9 cellular contexts compared by ENCODE assay signal in genomic region chr2:102442967-102443828, GRCh38. TPM values are rescaled to one million over a fixed set of nuclear protein-coding genes. Genes with fewer than 3 reads are reported as not detected.
DNase-seq lines count a peak whose midpoint lies in the region; ATAC-seq and TF ChIP-seq lines count a peak whose summit lies in the region.
"Had no signal": no experiment of that assay in that cellular context is flagged by ENCODE, and none has a peak within 500 bp of the region (broad histone marks: within the 10 kb centered on the region; RNA-seq: fewer than 3 reads in every experiment).

No MANE protein-coding gene starts in this region.

- H2AFZ ChIP-seq in mammary epithelial cell (ENCODE audit: low read depth, low read length): peak overlapping the region; percentile 71

- H3K36me3 Mint-ChIP-seq in T-helper 2 cell treated with Interferon-gamma antibody and Interleukin-4, amounts not matched to agents 5 μg/mL and 100 μg/mL, for 36 hours (ENCODE audit: low read depth): no peaks in the 10 kb centered on the region

- CTCF ChIA-PET in mammary epithelial cell (lab: Charles Lee; ENCODE audit: low non-redundant PET): interaction anchor here (0.6 to 1.2 kb wide), 5 partner anchors 65 to 444 kb away, joined by 3 to 9 read pairs (median 4); no protein-coding TSS in a partner anchor

- H3K4me3 Mint-ChIP-seq in T-helper 2 cell treated with Interferon-gamma antibody and Interleukin-4, amounts not matched to agents 5 μg/mL and 100 μg/mL, for 36 hours: peak overlapping the region; percentile 43

- DNase-seq in activated gamma-delta T cell treated with Interleukin-2 at 50 U/mL for 16 hours (peak; percentile 49), activated gamma-delta T cell (lab: John Stamatoyannopoulos, UW) (no peak), mammary epithelial cell (peak; percentile 35), lung (ENCODE audit: low spot score) (no peak)
- peak; percentile 21 for DNase-seq in T-helper 2 cell treated with Interferon-gamma antibody and Interleukin-4, amounts not matched to agents 5 μg/mL and 100 μg/mL, for 36 hours (ENCODE audit: low spot score)

- H3K36me3 ChIP-seq in mammary epithelial cell (ENCODE audit: insufficient read depth, low read length): no peaks in the 10 kb centered on the region
- peaks cover 0 to 1% of the 10 kb centered on the region in 2 donors for H3K36me3 ChIP-seq in lung (ENCODE audit: control insufficient read depth in 2 of 2, insufficient read depth in 2 of 2, low read length in 2 of 2)
- H3K36me3 ChIP-seq in thymus (ENCODE audit: control insufficient read depth, insufficient read depth): no peaks in the 10 kb centered on the region

- dilution Hi-C loops in mammary epithelial cell (cut with HindIII; ENCODE audit: low sequenced_read_pairs): no loop called here

- H3K27ac ChIP-seq in mammary epithelial cell (ENCODE audit: insufficient read depth, low read depth, low read length) (no peak overlapping the region), lung (ENCODE audit: low read depth in 1 of 2, low read length in 1 of 2) (no peak overlapping the region), thymus (ENCODE audit: low read depth) (peak overlapping the region; percentile 3)

- in situ Hi-C loops in mammary epithelial cell (cut with MboI; ENCODE audit: low sequenced_read_pairs in 2 of 2): loop anchor here (10.0 to 25.0 kb wide), 4 partner anchors 188 to 531 kb away; no protein-coding TSS in a partner anchor

- no peaks in the 10 kb centered on the region for H3K9me3 Mint-ChIP-seq in T-helper 2 cell treated with Interferon-gamma antibody and Interleukin-4, amounts not matched to agents 5 μg/mL and 100 μg/mL, for 36 hours

- H3K27me3 Mint-ChIP-seq in T-helper 2 cell treated with Interferon-gamma antibody and Interleukin-4, amounts not matched to agents 5 μg/mL and 100 μg/mL, for 36 hours (ENCODE audit: low read depth): no peaks in the 10 kb centered on the region

- H3K4me1 ChIP-seq in mammary epithelial cell (ENCODE audit: insufficient read depth, low read length) (peaks cover 11% of the 10 kb centered on the region), lung (ENCODE audit: control insufficient read depth in 2 of 2, insufficient read depth in 2 of 2, low read length in 2 of 2) (no peaks in the 10 kb centered on the region), thymus (ENCODE audit: control insufficient read depth, insufficient read depth, low read length) (no peaks in the 10 kb centered on the region)

- no peaks in the 10 kb centered on the region for H4K20me1 ChIP-seq in mammary epithelial cell (ENCODE audit: insufficient read depth, low read length)

- H3K9ac ChIP-seq in mammary epithelial cell (ENCODE audit: insufficient read depth, low read length): no peak overlapping the region

- no peaks in the 10 kb centered on the region for H3K79me2 ChIP-seq in mammary epithelial cell (ENCODE audit: insufficient read depth, low read length)

- no peak overlapping the region for H3K4me3 ChIP-seq in mammary epithelial cell (replicated peaks in 1 of 3; ENCODE audit: insufficient read depth in 1 of 3, low read depth in 2 of 3, low read length in 3 of 3)
- H3K4me3 ChIP-seq in lung: no peak overlapping the region
- no peak overlapping the region for H3K4me3 ChIP-seq in thymus (ENCODE audit: low read length)

- peak overlapping the region; percentile 47 for H3K4me2 ChIP-seq in mammary epithelial cell (ENCODE audit: insufficient read depth, low read depth, low read length)

- H3K27me3 ChIP-seq in mammary epithelial cell (ENCODE audit: insufficient read depth, low read length) (no peaks in the 10 kb centered on the region), lung (ENCODE audit: control insufficient read depth, insufficient read depth) (no peaks in the 10 kb centered on the region), thymus (ENCODE audit: control insufficient read depth, insufficient read depth) (no peaks in the 10 kb centered on the region)

- peak overlapping the region; percentile 37 for H3K27ac Mint-ChIP-seq in T-helper 2 cell treated with Interferon-gamma antibody and Interleukin-4, amounts not matched to agents 5 μg/mL and 100 μg/mL, for 36 hours

- WGBS in mammary epithelial cell (ENCODE audit: low coverage, missing lambda C conversion rate): 23% methylated on average over 13 of the region's 13 CpGs
- 23 to 26% methylated on average over 13 of the region's 13 CpGs for WGBS in lung, 2 donors
- 28% methylated on average over 13 of the region's 13 CpGs for WGBS in thymus

- no TSS peak for BruUV-seq in mammary epithelial cell (replicated peaks; lab: Mats Ljungman, UMichigan)

- TF ChIP-seq CTCF in mammary epithelial cell (conservative IDR thresholded peaks at IDR 0.05 in 1 of 2, IDR thresholded peaks at IDR 0.05 in 1 of 2; ENCODE audit: extremely low read depth in 1 of 2, insufficient read depth in 1 of 2, low read depth in 1 of 2, low read length in 2 of 2) (peak; percentile 72 to 78), lung (IDR thresholded peaks at IDR 0.05; ENCODE audit: control extremely low read depth, extremely low read depth) (peak; percentile 77)

- H3K9me3 ChIP-seq in mammary epithelial cell (replicated peaks; ENCODE audit: insufficient read depth, low read length) (no peaks in the 10 kb centered on the region), lung (ENCODE audit: control insufficient read depth in 2 of 2, insufficient read depth in 1 of 2, low read length in 1 of 2) (no peaks in the 10 kb centered on the region), thymus (ENCODE audit: control insufficient read depth) (no peaks in the 10 kb centered on the region)

- ATAC-seq in HG03103 (IDR thresholded peaks at IDR 0.05; ENCODE audit: low read depth, unreplicated experiment) (peak; percentile 77), lung (ENCODE audit: insufficient read depth, low FRiP score) (no peak), HG03439 (IDR thresholded peaks at IDR 0.05; ENCODE audit: unreplicated experiment) (no peak)

- intact Hi-C loops in mammary epithelial cell (cut with micrococcal nuclease): loop anchor here (1.0 to 10.0 kb wide), 8 partner anchors 87 to 1028 kb away; partner anchors contain the start of gene IL1RL2

- peaks cover 10% of the 10 kb centered on the region for H3K4me1 Mint-ChIP-seq in T-helper 2 cell treated with Interferon-gamma antibody and Interleukin-4, amounts not matched to agents 5 μg/mL and 100 μg/mL, for 36 hours (ENCODE audit: low read depth)

RNA-seq across cellular contexts. Expression of gene IL18RAP, which starts 20.2 kb away (rescaled TPM):
- total RNA-seq in mammary epithelial cell: not detected
- polyA plus RNA-seq in mammary epithelial cell: not detected
- polyA minus RNA-seq in mammary epithelial cell: not detected
- 10 to 100 TPM in 1 of 2 donors, under 1 TPM in 1; 1.00 to 10.9 TPM for total RNA-seq in lung
- polyA plus RNA-seq in lung: 10 to 100 TPM in 1 of 2 donors, 1 to 10 TPM in 1; 4.0 to 34.0 TPM
- polyA plus RNA-seq in thymus: 3.0 TPM
- total RNA-seq: glomerular endothelial cell had no signal

RNA-seq across cellular contexts. Expression of gene SLC9A4, which starts 29.8 kb away (rescaled TPM):
- total RNA-seq in mammary epithelial cell (under 1 TPM in 1 of 2 donors, not detected in 1; 0.07 TPM), lung (under 1 TPM in 1 of 2 donors, not detected in 1; 0.06 TPM)
- polyA plus RNA-seq in mammary epithelial cell (not detected), lung (under 1 TPM in 1 of 2 donors, not detected in 1; 0.09 TPM), thymus (0.66 TPM)
- not detected for polyA minus RNA-seq in mammary epithelial cell
- total RNA-seq: glomerular endothelial cell had no signal

Comparison
In these comparisons a context has a peak if more than half of its experiments do, and no peak if none do; other contexts are left out.
1. DNase-seq: peak in activated gamma-delta T cell treated with Interleukin-2 at 50 U/mL for 16 hours (single experiment), T-helper 2 cell treated with Interferon-gamma antibody and Interleukin-4, amounts not matched to agents 5 μg/mL and 100 μg/mL, for 36 hours (single experiment) and mammary epithelial cell (single experiment); none in activated gamma-delta T cell (single experiment) and lung (single experiment).